ENCODE assay signal across 12 cellular contexts in genomic region chr19:7188682-7189629, GRCh38.
DNase-seq lines count a peak whose midpoint lies in the region; TF ChIP-seq lines count a peak whose summit lies in the region.
"Had no signal": no experiment of that assay in that cellular context is flagged by ENCODE, and none has a peak within 500 bp of the region (broad histone marks: within the 10 kb centered on the region; RNA-seq: fewer than 3 reads in every experiment).

No MANE protein-coding gene starts in this region.

- H3K27ac Mint-ChIP-seq in neural progenitor cell: peak overlapping the region; percentile 89
- H3K27ac Mint-ChIP-seq in MCF 10A (ENCODE audit: low read depth, unreplicated experiment): no peak overlapping the region

- TF ChIP-seq CTCF in fibroblast of pulmonary artery (IDR thresholded peaks at IDR 0.05; ENCODE audit: low read length, missing control alignments): no peak
- no peak for TF ChIP-seq CTCF in neural progenitor cell (IDR thresholded peaks at IDR 0.05)
- TF ChIP-seq CTCF in foreskin fibroblast (IDR thresholded peaks at IDR 0.05; ENCODE audit: low read depth, low read length): no peak
- TF ChIP-seq CTCF in MCF 10A (IDR thresholded peaks at IDR 0.05; ENCODE audit: unreplicated experiment): no peak

- H3K4me1 Mint-ChIP-seq in neural progenitor cell (peaks cover 4% of the 10 kb centered on the region), MCF 10A (ENCODE audit: insufficient read depth, unreplicated experiment) (no peaks in the 10 kb centered on the region)

- POLR2A ChIA-PET in MCF 10A (lab: Yijun Ruan, JAX): no interaction called here

- H3K27ac ChIP-seq in neural progenitor cell: no peak overlapping the region
- no peak overlapping the region for H3K27ac ChIP-seq in substantia nigra (ENCODE audit: low read depth, low read length, poor library complexity, severe bottlenecking)
- H3K27ac ChIP-seq: WERI-Rb-1 had no signal

- H2AFZ ChIP-seq in neural progenitor cell (replicated peaks): no peak overlapping the region

- peak; percentile 76 for DNase-seq in DMS53 treated with DMSO at 0.1 percent for 48 hours (lab: John Stamatoyannopoulos, UW; ENCODE audit: unreplicated experiment)
- peak; percentile 68 for DNase-seq in NCI-H2196 (lab: John Stamatoyannopoulos, UW; ENCODE audit: unreplicated experiment)
- peak; percentile 50 for DNase-seq in fibroblast of pulmonary artery (ENCODE audit: low read depth)
- DNase-seq in neural progenitor cell (ENCODE audit: low spot score): no peak
- DNase-seq in substantia nigra (lab: John Stamatoyannopoulos, UW): no peak
- no peak for DNase-seq in activated CD4-positive, CD25-positive, alpha-beta regulatory T cell treated with anti-CD3 and anti-CD28 coated beads, Interleukin-2, amount 50 U/mL, for 72 hours
- no peak for DNase-seq in foreskin fibroblast
- DNase-seq in MCF 10A (ENCODE audit: unreplicated experiment): no peak
- DNase-seq: NCI-H1694; retina; stimulated activated naive CD8-positive, alpha-beta T cell treated with anti-CD3 and anti-CD28 coated beads, Interleukin-15, Interleukin-2, amounts not matched to agents 100 U/mL and 50 U/mL, for 24 hours had no signal

- H3K36me3 ChIP-seq in neural progenitor cell: no peaks in the 10 kb centered on the region

- H3K36me3 Mint-ChIP-seq in neural progenitor cell (no peaks in the 10 kb centered on the region), MCF 10A (ENCODE audit: insufficient read depth, unreplicated experiment) (no peaks in the 10 kb centered on the region)

- no peak overlapping the region for H3K4me2 ChIP-seq in neural progenitor cell

- no peaks in the 10 kb centered on the region for H4K20me1 ChIP-seq in neural progenitor cell (ENCODE audit: low read depth)

- CTCF ChIA-PET in MCF 10A (lab: Yijun Ruan, JAX): no interaction called here

- H3K27me3 ChIP-seq in neural progenitor cell: no peaks in the 10 kb centered on the region

- H3K4me1 ChIP-seq in neural progenitor cell: no peaks in the 10 kb centered on the region

- H3K27me3 Mint-ChIP-seq in neural progenitor cell (ENCODE audit: insufficient read depth, low read depth) (no peaks in the 10 kb centered on the region), MCF 10A (ENCODE audit: insufficient read depth, unreplicated experiment) (no peaks in the 10 kb centered on the region)

- BruUV-seq in MCF 10A (replicated peaks; lab: Mats Ljungman, UMichigan): no TSS peak

- no peak overlapping the region for H3K4me3 ChIP-seq in fibroblast of pulmonary artery (replicated peaks; ENCODE audit: low read depth, low read length)
- no peak overlapping the region for H3K4me3 ChIP-seq in neural progenitor cell
- no peak overlapping the region for H3K4me3 ChIP-seq in foreskin fibroblast (ENCODE audit: low read depth in 1 of 2, low read length in 2 of 2)

- H3K4me3 Mint-ChIP-seq in neural progenitor cell (no peak overlapping the region), MCF 10A (ENCODE audit: unreplicated experiment) (no peak overlapping the region)

- no peaks in the 10 kb centered on the region for H3K79me2 ChIP-seq in neural progenitor cell (ENCODE audit: low read depth)

- H3K9me3 Mint-ChIP-seq in neural progenitor cell (no peaks in the 10 kb centered on the region), MCF 10A (ENCODE audit: unreplicated experiment) (no peaks in the 10 kb centered on the region)

- no peaks in the 10 kb centered on the region for H3K9me3 ChIP-seq in neural progenitor cell (ENCODE audit: low read depth)

- no peaks in the 10 kb centered on the region for H3F3A ChIP-seq in neural progenitor cell (ENCODE audit: low read depth)

- intact Hi-C loops in MCF 10A (cut with micrococcal nuclease): no loop called here

- H3K9ac ChIP-seq in neural progenitor cell: no peak overlapping the region

Comparison
In these comparisons a context has a peak if more than half of its experiments do, and no peak if none do; other contexts are left out.
1. DNase-seq: peak in DMS53 treated with DMSO at 0.1 percent for 48 hours (single experiment), NCI-H2196 (single experiment) and fibroblast of pulmonary artery (single experiment); none in neural progenitor cell (single experiment), substantia nigra (0 of 49), activated CD4-positive, CD25-positive, alpha-beta regulatory T cell treated with anti-CD3 and anti-CD28 coated beads, Interleukin-2, amount 50 U/mL, for 72 hours (single experiment), foreskin fibroblast (0 of 2) and MCF 10A (single experiment).